1 cellular context compared by ENCODE assay signal in genomic region chr16:56401482-56401881, GRCh38.
TF ChIP-seq lines count a peak whose summit lies in the region.

No MANE protein-coding gene starts in this region.

TF ChIP-seq in K562, 482 proteins besides CTCF, POLR2A, EP300 and RAD21:
- TF ChIP-seq CREB1 (IDR thresholded peaks at IDR 0.05) = no peak
- TF ChIP-seq CREB1 (CRISPR knock-in tag; IDR thresholded peaks at IDR 0.05) = no peak
- no peak for TF ChIP-seq BCL6 (CRISPR knock-in tag; IDR thresholded peaks at IDR 0.05)
- 0 out of 4 replicates have a peak, but pooled peaks of 1 of the 2 experiments have one; percentile 22 for TF ChIP-seq FOXA3 (CRISPR knock-in tag; conservative IDR thresholded peaks at IDR 0.05 in 1 of 2, IDR thresholded peaks at IDR 0.05 in 1 of 2)
- TF ChIP-seq SMARCE1 (IDR thresholded peaks at IDR 0.05) = no peak
